ENCODE assay signal across 39 cellular contexts in the genomic region with DNA sequence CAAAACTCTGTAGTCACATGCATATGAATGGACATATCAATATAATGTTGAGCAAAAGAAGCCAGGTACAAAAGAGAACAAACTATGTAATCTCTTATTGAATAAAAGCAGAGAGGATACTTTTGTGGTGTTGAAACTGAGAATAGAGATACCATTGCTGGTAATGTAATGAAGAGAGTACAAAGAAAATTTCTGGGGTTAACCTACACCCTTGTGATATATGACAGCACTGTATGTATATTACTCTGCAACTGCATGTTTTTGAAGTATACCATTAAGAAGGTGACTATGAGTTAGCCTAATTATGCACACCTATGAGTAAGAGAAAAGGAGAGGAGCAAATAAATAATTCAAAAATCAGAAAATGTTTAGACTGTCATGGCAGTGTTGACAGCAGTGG.
"Had no signal": no experiment of that assay in that cellular context is flagged by ENCODE, and none has a peak within 500 bp of the region (broad histone marks: within the 10 kb centered on the region; RNA-seq: fewer than 3 reads in every experiment).

No MANE protein-coding gene starts in this region.

- H3K4me1 ChIP-seq: adrenal gland, body of pancreas, breast epithelium, colonic mucosa had no signal

- H3K4me3 Mint-ChIP-seq: activated naive CD4-positive, alpha-beta T cell treated with anti-CD3 and anti-CD28 coated beads for 36 hours; activated naive CD4-positive, alpha-beta T cell treated with anti-CD3 and anti-CD28 coated beads, Interleukin-2, amount 10 ng/mL, durations not matched to agents 7 days and 5 days; activated naive CD4-positive, alpha-beta T cell treated with anti-CD3 and anti-CD28 coated beads, Interleukin-2, amount 50 U/mL, for 24 hours; activated naive CD8-positive, alpha-beta T cell; activated naive CD8-positive, alpha-beta T cell treated with anti-CD3 and anti-CD28 coated beads for 36 hours; activated naive CD8-positive, alpha-beta T cell treated with anti-CD3 and anti-CD28 coated beads, Interleukin-2, amount 10 ng/mL, durations not matched to agents 7 days and 5 days; activated naive CD8-positive, alpha-beta T cell treated with anti-CD3 and anti-CD28 coated beads, Interleukin-2, amount 50 U/mL, for 24 hours; activated T-cell treated with anti-CD3 and anti-CD28 coated beads, Interleukin-2, amount 50 U/mL, for 4 hours; activated T-cell treated with anti-CD3 and anti-CD28 coated beads, Interleukin-2, amount 50 U/mL, for 72 hours; activated T-helper 1 cell treated with anti-CD3 and anti-CD28 coated beads, Interleukin-12 subunit alpha, Interleukin-12 subunit beta, Interleukin-2, Interleukin-4 antibody, amounts not matched to agents 30 ng/mL and 10 ng/mL and 1 ng/mL, durations not matched to agents 14 hours and 24 hours and 36 hours; activated T-helper 17 cell treated with anti-CD3 and anti-CD28 coated beads, Interleukin-2, amount 50 U/mL, for 72 hours; brain; central memory CD8-positive, alpha-beta T cell had no signal

- H3K27me3 Mint-ChIP-seq: activated naive CD4-positive, alpha-beta T cell treated with anti-CD3 and anti-CD28 coated beads, Interleukin-2, amount 10 ng/mL, durations not matched to agents 7 days and 5 days; activated naive CD4-positive, alpha-beta T cell treated with anti-CD3 and anti-CD28 coated beads, Interleukin-2, amount 50 U/mL, for 24 hours; activated naive CD8-positive, alpha-beta T cell; activated naive CD8-positive, alpha-beta T cell treated with anti-CD3 and anti-CD28 coated beads for 36 hours; activated naive CD8-positive, alpha-beta T cell treated with anti-CD3 and anti-CD28 coated beads, Interleukin-2, amount 10 ng/mL, durations not matched to agents 7 days and 5 days; activated naive CD8-positive, alpha-beta T cell treated with anti-CD3 and anti-CD28 coated beads, Interleukin-2, amount 50 U/mL, for 24 hours; activated T-helper 17 cell treated with anti-CD3 and anti-CD28 coated beads, Interleukin-2, amount 50 U/mL, for 72 hours; brain; central memory CD8-positive, alpha-beta T cell had no signal

- H3K27ac ChIP-seq: adrenal gland, body of pancreas, brain microvascular endothelial cell, breast epithelium, cardiac muscle cell, colonic mucosa had no signal

- H3K36me3 Mint-ChIP-seq: activated naive CD4-positive, alpha-beta T cell treated with anti-CD3 and anti-CD28 coated beads, Interleukin-2, amount 10 ng/mL, durations not matched to agents 7 days and 5 days; activated naive CD4-positive, alpha-beta T cell treated with anti-CD3 and anti-CD28 coated beads, Interleukin-2, amount 50 U/mL, for 24 hours; activated naive CD4-positive, alpha-beta T cell treated with anti-CD3 and anti-CD28 coated beads, Interleukin-2, amount 50 U/mL, for 72 hours; activated naive CD8-positive, alpha-beta T cell; activated naive CD8-positive, alpha-beta T cell treated with anti-CD3 and anti-CD28 coated beads for 36 hours; activated naive CD8-positive, alpha-beta T cell treated with anti-CD3 and anti-CD28 coated beads, Interleukin-2, amount 10 ng/mL, durations not matched to agents 7 days and 5 days; brain had no signal

- H3K4me1 Mint-ChIP-seq: activated naive CD4-positive, alpha-beta T cell treated with anti-CD3 and anti-CD28 coated beads, Interleukin-2, amount 10 ng/mL, durations not matched to agents 7 days and 5 days; activated naive CD4-positive, alpha-beta T cell treated with anti-CD3 and anti-CD28 coated beads, Interleukin-2, amount 50 U/mL, for 24 hours; activated naive CD8-positive, alpha-beta T cell treated with anti-CD3 and anti-CD28 coated beads for 36 hours; activated naive CD8-positive, alpha-beta T cell treated with anti-CD3 and anti-CD28 coated beads, Interleukin-2, amount 10 ng/mL, durations not matched to agents 7 days and 5 days; activated naive CD8-positive, alpha-beta T cell treated with anti-CD3 and anti-CD28 coated beads, Interleukin-2, amount 50 U/mL, for 24 hours; activated T-helper 17 cell treated with anti-CD3 and anti-CD28 coated beads, Interleukin-2, amount 50 U/mL, for 72 hours; brain; central memory CD8-positive, alpha-beta T cell had no signal

- H3K9me3 ChIP-seq: adrenal gland, body of pancreas, breast epithelium, colonic mucosa had no signal

- H3K27ac Mint-ChIP-seq: activated naive CD4-positive, alpha-beta T cell treated with anti-CD3 and anti-CD28 coated beads for 36 hours; activated naive CD4-positive, alpha-beta T cell treated with anti-CD3 and anti-CD28 coated beads, Interleukin-2, amount 10 ng/mL, durations not matched to agents 7 days and 5 days; activated naive CD4-positive, alpha-beta T cell treated with anti-CD3 and anti-CD28 coated beads, Interleukin-2, amount 50 U/mL, for 24 hours; activated naive CD4-positive, alpha-beta T cell treated with anti-CD3 and anti-CD28 coated beads, Interleukin-2, amount 50 U/mL, for 72 hours; activated naive CD8-positive, alpha-beta T cell; activated naive CD8-positive, alpha-beta T cell treated with anti-CD3 and anti-CD28 coated beads for 36 hours; activated naive CD8-positive, alpha-beta T cell treated with anti-CD3 and anti-CD28 coated beads, Interleukin-2, amount 10 ng/mL, durations not matched to agents 7 days and 5 days; activated naive CD8-positive, alpha-beta T cell treated with anti-CD3 and anti-CD28 coated beads, Interleukin-2, amount 50 U/mL, for 24 hours; activated T-cell treated with anti-CD3 and anti-CD28 coated beads, Interleukin-2, amount 50 U/mL, for 72 hours; activated T-helper 1 cell treated with anti-CD3 and anti-CD28 coated beads, Interleukin-12 subunit alpha, Interleukin-12 subunit beta, Interleukin-2, Interleukin-4 antibody, amounts not matched to agents 30 ng/mL and 10 ng/mL and 1 ng/mL, durations not matched to agents 14 hours and 24 hours and 36 hours; activated T-helper 17 cell treated with anti-CD3 and anti-CD28 coated beads, Interleukin-2, amount 50 U/mL, for 72 hours; activated T-helper 2 cell treated with anti-CD3 and anti-CD28 coated beads, Interferon-gamma antibody, Interleukin-2, Interleukin-4, amounts not matched to agents 10 μg/mL and 5 μg/mL and 100 μg/mL, durations not matched to agents 14 hours and 24 hours and 36 hours; brain had no signal

- H3K9me3 Mint-ChIP-seq: activated naive CD4-positive, alpha-beta T cell treated with anti-CD3 and anti-CD28 coated beads, Interleukin-2, amount 50 U/mL, for 24 hours; activated naive CD8-positive, alpha-beta T cell treated with anti-CD3 and anti-CD28 coated beads, Interleukin-2, amount 10 ng/mL, durations not matched to agents 7 days and 5 days had no signal

- ATAC-seq: activated naive CD4-positive, alpha-beta T cell treated with anti-CD3 and anti-CD28 coated beads, Interleukin-2, amount 50 U/mL, for 72 hours; activated naive CD8-positive, alpha-beta T cell treated with anti-CD3 and anti-CD28 coated beads, Interleukin-2, amount 50 U/mL, for 24 hours; activated T-cell treated with anti-CD3 and anti-CD28 coated beads, Interleukin-2, amount 50 U/mL, for 4 hours; activated T-cell treated with anti-CD3 and anti-CD28 coated beads, Interleukin-2, amount 50 U/mL, for 72 hours; activated T-helper 17 cell treated with anti-CD3 and anti-CD28 coated beads, Interleukin-2, amount 50 U/mL, for 72 hours; body of pancreas had no signal

- H3K27me3 ChIP-seq: adrenal gland, body of pancreas, brain microvascular endothelial cell, breast epithelium, cardiac muscle cell, colonic mucosa had no signal

- DNase-seq: activated effector memory CD4-positive, alpha-beta T cell treated with anti-CD3 and anti-CD28 coated beads, Interleukin-2, amount 50 U/mL, for 16 hours; activated effector memory CD4-positive, alpha-beta T cell treated with Interleukin-2 at 50 U/mL for 16 hours; activated gamma-delta T cell; activated gamma-delta T cell treated with Interleukin-2 at 50 U/mL for 16 hours; activated naive CD4-positive, alpha-beta T cell; activated naive CD4-positive, alpha-beta T cell treated with anti-CD3 and anti-CD28 coated beads for 36 hours; activated naive CD4-positive, alpha-beta T cell treated with anti-CD3 and anti-CD28 coated beads, Interleukin-2, amount 10 ng/mL, durations not matched to agents 7 days and 5 days; activated naive CD4-positive, alpha-beta T cell treated with anti-CD3 and anti-CD28 coated beads, Interleukin-2, amount 50 U/mL, for 16 hours; activated naive CD4-positive, alpha-beta T cell treated with Interleukin-2 at 50 U/mL for 16 hours; activated naive CD8-positive, alpha-beta T cell treated with anti-CD3 and anti-CD28 coated beads for 36 hours; activated naive CD8-positive, alpha-beta T cell treated with anti-CD3 and anti-CD28 coated beads, Interleukin-2, amount 10 ng/mL, durations not matched to agents 7 days and 5 days; activated naive CD8-positive, alpha-beta T cell treated with anti-CD3 and anti-CD28 coated beads, Interleukin-2, amount 50 U/mL, for 24 hours; activated T-cell treated with anti-CD3 and anti-CD28 coated beads, Interleukin-2, amount 50 U/mL, for 4 hours; activated T-cell treated with anti-CD3 and anti-CD28 coated beads, Interleukin-2, amount 50 U/mL, for 48 hours; activated T-cell treated with anti-CD3 and anti-CD28 coated beads, Interleukin-2, amount 50 U/mL, for 72 hours; adrenal gland; amniotic stem cell; amygdala; anterior cingulate cortex; aorta; body of pancreas; brain microvascular endothelial cell; caudate nucleus; central memory CD4-positive, alpha-beta T cell; cerebellar nuclear complex; colonic mucosa had no signal

- H3K36me3 ChIP-seq: adrenal gland, brain microvascular endothelial cell, breast epithelium, cardiac muscle cell, colonic mucosa had no signal

- H3K4me3 ChIP-seq: adrenal gland, body of pancreas, breast epithelium, cardiac muscle cell, colonic mucosa had no signal

- FAIRE-seq: astrocyte, bronchial epithelial cell, colon had no signal
